ENCODE assay signal across 9 cellular contexts in the genomic region with DNA sequence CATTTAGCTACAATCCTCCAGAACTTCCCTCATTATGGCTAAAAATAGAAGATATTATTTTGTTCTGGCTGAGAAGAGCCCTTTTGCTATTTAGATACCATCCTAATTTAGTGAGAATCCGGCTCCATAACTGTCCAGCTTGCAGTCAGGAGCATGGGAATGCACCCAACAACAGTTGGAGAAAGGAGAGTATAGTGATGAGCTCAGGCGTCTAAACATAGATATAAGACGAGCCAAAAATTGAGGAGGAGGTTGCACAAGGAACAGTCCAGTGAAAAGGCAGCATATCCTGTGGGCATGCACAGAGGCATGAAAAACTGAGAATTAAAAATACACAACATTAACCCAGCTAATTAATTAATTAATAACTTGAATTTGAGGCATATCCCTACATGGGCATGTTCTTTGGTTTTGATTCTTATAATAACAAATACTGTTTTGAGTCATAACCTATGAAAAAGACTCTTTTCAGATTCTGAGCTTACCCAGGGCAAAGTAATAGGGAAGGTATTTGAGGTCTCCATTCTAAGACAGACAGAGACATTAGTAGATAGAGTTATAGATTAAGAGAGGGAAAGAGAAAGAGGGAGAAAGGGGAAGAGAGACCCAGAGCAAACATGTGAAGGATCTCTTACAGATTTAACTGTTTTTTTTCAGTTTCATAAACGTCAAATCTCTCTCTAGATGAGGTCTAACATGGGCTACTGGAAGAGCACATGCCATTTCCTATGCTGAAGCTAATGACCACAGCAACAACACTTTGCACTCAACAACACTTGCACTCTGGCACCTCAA.
DNase-seq lines count a peak whose midpoint lies in the region; ATAC-seq, FAIRE-seq and TF ChIP-seq lines count a peak whose summit lies in the region.
"Had no signal": no experiment of that assay in that cellular context is flagged by ENCODE, and none has a peak within 500 bp of the region (broad histone marks: within the 10 kb centered on the region; RNA-seq: fewer than 3 reads in every experiment).

No MANE protein-coding gene starts in this region.

- no peak overlapping the region for H3K4ac ChIP-seq in H9 (ENCODE audit: low read depth, low read length)

- H3K79me2 ChIP-seq in H9 (ENCODE audit: insufficient read depth, low read length): no peaks in the 10 kb centered on the region

- TF ChIP-seq CTCF in H9 (conservative IDR thresholded peaks at IDR 0.05) (no peak), pancreas (IDR thresholded peaks at IDR 0.05) (no peak)

- no peak overlapping the region for H3K4me2 ChIP-seq in H9 (ENCODE audit: insufficient read depth, insufficient read length, low read length)

- H3K9me3 Mint-ChIP-seq in H9: no peaks in the 10 kb centered on the region

- no peaks in the 10 kb centered on the region for H3K36me3 Mint-ChIP-seq in H9 (ENCODE audit: insufficient read depth in 1 of 3, low read depth in 3 of 3)
- H3K36me3 Mint-ChIP-seq: natural killer cell treated with Interleukin-12 subunit alpha and Interleukin-12 subunit beta and Interleukin-15 and Interleukin-18, amount 100 ng/mL, for 72 hours had no signal

- intact Hi-C loops in pancreas (cut with DNase I): no loop called here

- H4K8ac ChIP-seq in H9 (replicated peaks; ENCODE audit: insufficient read length, low read depth, low read length): no peak overlapping the region

- peaks cover 0 to 8% of the 10 kb centered on the region in 2 experiments; a peak in 3 of 4 replicates for H3K4me1 Mint-ChIP-seq in H9

- H3K4me3 ChIP-seq in pancreas (no peak overlapping the region), small intestine (ENCODE audit: low read depth in 1 of 2, low read length in 2 of 2) (no peak overlapping the region)

- H4K20me1 ChIP-seq in H9 (ENCODE audit: control insufficient read depth, insufficient read depth, insufficient read length): no peaks in the 10 kb centered on the region

- no peak overlapping the region for H2BK20ac ChIP-seq in H9 (ENCODE audit: low read depth, low read length, poor library complexity, severe bottlenecking)

- no peak overlapping the region for H3K18ac ChIP-seq in H9 (ENCODE audit: insufficient read length, low read depth, low read length)

- FAIRE-seq in pancreas (lab: Jason Lieb, UNC) (no peak), small intestine (lab: Jason Lieb, UNC) (no peak)

- no peak overlapping the region for H4K5ac ChIP-seq in H9 (ENCODE audit: insufficient read length, low read depth, low read length)

- no peak overlapping the region for H3T11ph ChIP-seq in H9 (ENCODE audit: low read length)

- ATAC-seq in GM18867 (IDR thresholded peaks at IDR 0.05; ENCODE audit: unreplicated experiment): peak; percentile 90
- ATAC-seq in HG03460 (IDR thresholded peaks at IDR 0.05; ENCODE audit: unreplicated experiment): peak; percentile 89
- ATAC-seq in pancreas: no peak
- ATAC-seq: natural killer cell treated with Interleukin-12 subunit alpha and Interleukin-12 subunit beta and Interleukin-15 and Interleukin-18, amount 100 ng/mL, for 72 hours had no signal

- no peak overlapping the region for H4K91ac ChIP-seq in H9 (ENCODE audit: insufficient read length, low read depth, low read length)

- DNase-seq in H9: no peak
- DNase-seq in middle frontal gyrus (ENCODE audit: extremely low spot score, low spot score): peak; percentile 38
- DNase-seq in NCI-H2029 (lab: John Stamatoyannopoulos, UW): no peak
- no peak for DNase-seq in pancreas
- DNase-seq in NCI-H748 (lab: John Stamatoyannopoulos, UW; ENCODE audit: unreplicated experiment): no peak
- no peak for DNase-seq in small intestine

- no peaks in the 10 kb centered on the region for H3K23me2 ChIP-seq in H9 (ENCODE audit: insufficient read length, low read depth, low read length, poor library complexity, severe bottlenecking)

- H3K36me3 ChIP-seq in pancreas (no peaks in the 10 kb centered on the region), small intestine (ENCODE audit: control insufficient read depth in 2 of 2, insufficient read depth in 2 of 2, low read length in 2 of 2) (no peaks in the 10 kb centered on the region)

- H3K79me1 ChIP-seq in H9 (ENCODE audit: insufficient read depth, low read depth, low read length, poor library complexity, severe bottlenecking): no peaks in the 10 kb centered on the region

- H3K9ac ChIP-seq in H9 (ENCODE audit: extremely low read depth, insufficient read length, low read length): no peak overlapping the region

- H2AK5ac ChIP-seq in H9 (ENCODE audit: insufficient read length, low read length): no peak overlapping the region

- H3K4me1 ChIP-seq in H9 (ENCODE audit: insufficient read depth, low read length) (no peaks in the 10 kb centered on the region), pancreas (peaks cover 14 to 39% (median 30%) of the 10 kb centered on the region in 3 donors), small intestine (ENCODE audit: control insufficient read depth in 2 of 2, insufficient read depth in 1 of 2, low read depth in 1 of 2, low read length in 1 of 2) (no peaks in the 10 kb centered on the region)

- H3K27ac Mint-ChIP-seq in H9: peak overlapping the region in 2 of 3 experiments; percentile 11 to 49; a peak in 3 of 7 replicates
- H3K27ac Mint-ChIP-seq: natural killer cell treated with Interleukin-12 subunit alpha and Interleukin-12 subunit beta and Interleukin-15 and Interleukin-18, amount 100 ng/mL, for 72 hours had no signal

- H3K27ac ChIP-seq in H9 (ENCODE audit: insufficient read length, low read depth, low read length) (no peak overlapping the region), pancreas (no peak overlapping the region), small intestine (ENCODE audit: low read depth in 1 of 2, low read length in 1 of 2) (no peak overlapping the region)

- no peak overlapping the region for H3K14ac ChIP-seq in H9 (ENCODE audit: insufficient read depth, low read length)

- no peak overlapping the region for H2BK15ac ChIP-seq in H9 (ENCODE audit: low read depth, low read length)

- H2AFZ ChIP-seq in H9 (ENCODE audit: low read length): no peak overlapping the region

- H3K27me3 ChIP-seq in H9 (ENCODE audit: insufficient read depth, low read length): no peaks in the 10 kb centered on the region
- H3K27me3 ChIP-seq in pancreas: no peaks in the 10 kb centered on the region
- H3K27me3 ChIP-seq in small intestine (ENCODE audit: control insufficient read depth in 2 of 2, insufficient read depth in 2 of 2, low read length in 2 of 2): no peaks in the 10 kb centered on the region

- H2BK12ac ChIP-seq in H9 (ENCODE audit: insufficient read length, low read depth, low read length): no peak overlapping the region

- H3K23ac ChIP-seq in H9 (ENCODE audit: insufficient read length, low read depth, low read length): no peak overlapping the region

- no peak overlapping the region for H2BK120ac ChIP-seq in H9 (ENCODE audit: low read depth, low read length, poor library complexity, severe bottlenecking)

- no peak overlapping the region for H3K56ac ChIP-seq in H9 (ENCODE audit: insufficient read length, low read depth, low read length)

- H3K4me3 Mint-ChIP-seq in H9: no peak overlapping the region
- H3K4me3 Mint-ChIP-seq: natural killer cell treated with Interleukin-12 subunit alpha and Interleukin-12 subunit beta and Interleukin-15 and Interleukin-18, amount 100 ng/mL, for 72 hours had no signal

- H2BK5ac ChIP-seq in H9 (ENCODE audit: insufficient read length, low read length): no peak overlapping the region

- H3K9me3 ChIP-seq in H9 (ENCODE audit: control insufficient read depth, low read depth, low read length) (no peaks in the 10 kb centered on the region), pancreas (no peaks in the 10 kb centered on the region), small intestine (ENCODE audit: control insufficient read depth, low read depth) (no peaks in the 10 kb centered on the region)

- H3K27me3 Mint-ChIP-seq in H9 (ENCODE audit: low read depth): no peaks in the 10 kb centered on the region
- H3K27me3 Mint-ChIP-seq: natural killer cell treated with Interleukin-12 subunit alpha and Interleukin-12 subunit beta and Interleukin-15 and Interleukin-18, amount 100 ng/mL, for 72 hours had no signal

- no CpG with 5 or more reads among the region's 4 CpGs for WGBS in H9 (ENCODE audit: extremely low coverage, insufficient read length, low lambda C conversion rate)
- WGBS in pancreas, 2 donors: 70 to 89% methylated on average over 4 of the region's 4 CpGs
- WGBS in small intestine, 3 donors: 63 to 80% (median 73%) methylated on average over 4 of the region's 4 CpGs

Comparison
In these comparisons a context has a peak if more than half of its experiments do, and no peak if none do; other contexts are left out.
1. ATAC-seq: peak in GM18867 (single experiment) and HG03460 (single experiment); none in pancreas (0 of 4).